1 cellular context compared by ENCODE assay signal in the genomic region with DNA sequence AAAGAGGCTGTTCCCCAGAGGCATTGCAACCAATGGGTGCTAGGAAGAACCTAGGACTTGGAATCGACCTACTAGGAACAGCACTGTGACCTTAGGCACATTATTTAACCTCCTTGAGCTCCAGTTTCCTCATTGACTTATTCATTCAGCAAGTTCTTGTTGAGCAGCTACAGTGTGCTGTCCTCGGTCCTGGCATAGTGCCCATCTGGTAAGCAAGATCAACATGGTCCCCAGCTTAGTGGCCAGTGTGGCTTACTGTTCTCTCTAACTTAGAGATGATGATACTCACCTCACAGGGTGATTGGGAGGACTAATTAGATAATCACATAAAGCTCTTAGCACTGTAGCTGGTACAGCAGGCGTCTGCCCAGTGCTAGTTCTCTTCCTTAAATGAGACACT.
A peak's percentile ranks its signal among the peaks of the same experiment; 100 is the strongest.
TF ChIP-seq lines count a peak whose summit lies in the region.

No MANE protein-coding gene starts in this region.

TF ChIP-seq in GM12878, 131 proteins besides CTCF, POLR2A, EP300 and RAD21:
- TF ChIP-seq, protein P1, sequence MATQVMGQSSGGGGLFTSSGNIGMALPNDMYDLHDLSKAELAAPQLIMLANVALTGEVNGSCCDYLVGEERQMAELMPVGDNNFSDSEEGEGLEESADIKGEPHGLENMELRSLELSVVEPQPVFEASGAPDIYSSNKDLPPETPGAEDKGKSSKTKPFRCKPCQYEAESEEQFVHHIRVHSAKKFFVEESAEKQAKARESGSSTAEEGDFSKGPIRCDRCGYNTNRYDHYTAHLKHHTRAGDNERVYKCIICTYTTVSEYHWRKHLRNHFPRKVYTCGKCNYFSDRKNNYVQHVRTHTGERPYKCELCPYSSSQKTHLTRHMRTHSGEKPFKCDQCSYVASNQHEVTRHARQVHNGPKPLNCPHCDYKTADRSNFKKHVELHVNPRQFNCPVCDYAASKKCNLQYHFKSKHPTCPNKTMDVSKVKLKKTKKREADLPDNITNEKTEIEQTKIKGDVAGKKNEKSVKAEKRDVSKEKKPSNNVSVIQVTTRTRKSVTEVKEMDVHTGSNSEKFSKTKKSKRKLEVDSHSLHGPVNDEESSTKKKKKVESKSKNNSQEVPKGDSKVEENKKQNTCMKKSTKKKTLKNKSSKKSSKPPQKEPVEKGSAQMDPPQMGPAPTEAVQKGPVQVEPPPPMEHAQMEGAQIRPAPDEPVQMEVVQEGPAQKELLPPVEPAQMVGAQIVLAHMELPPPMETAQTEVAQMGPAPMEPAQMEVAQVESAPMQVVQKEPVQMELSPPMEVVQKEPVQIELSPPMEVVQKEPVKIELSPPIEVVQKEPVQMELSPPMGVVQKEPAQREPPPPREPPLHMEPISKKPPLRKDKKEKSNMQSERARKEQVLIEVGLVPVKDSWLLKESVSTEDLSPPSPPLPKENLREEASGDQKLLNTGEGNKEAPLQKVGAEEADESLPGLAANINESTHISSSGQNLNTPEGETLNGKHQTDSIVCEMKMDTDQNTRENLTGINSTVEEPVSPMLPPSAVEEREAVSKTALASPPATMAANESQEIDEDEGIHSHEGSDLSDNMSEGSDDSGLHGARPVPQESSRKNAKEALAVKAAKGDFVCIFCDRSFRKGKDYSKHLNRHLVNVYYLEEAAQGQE (IDR thresholded peaks at IDR 0.05; ENCODE audit: low read depth, low read length) = peak; percentile 7; the same call in 1 of the 2 replicates
- no peak for TF ChIP-seq ZNF274 (IDR thresholded peaks at IDR 0.05; ENCODE audit: insufficient read depth, insufficient read length)
